19 cellular contexts compared by ENCODE assay signal in genomic region chr16:86370036-86370435, GRCh38.
A peak's percentile ranks its signal among the peaks of the same experiment; 100 is the strongest.
DNase-seq lines count a peak whose midpoint lies in the region; ATAC-seq, FAIRE-seq and TF ChIP-seq lines count a peak whose summit lies in the region.
"Had no signal": no experiment of that assay in that cellular context is flagged by ENCODE, and none has a peak within 500 bp of the region (broad histone marks: within the 10 kb centered on the region; RNA-seq: fewer than 3 reads in every experiment).

No MANE protein-coding gene starts in this region.

- no peak overlapping the region for H3K18ac ChIP-seq in IMR-90 (ENCODE audit: low read depth, low read length)

- TF ChIP-seq EP300 in SK-N-SH (IDR thresholded peaks at IDR 0.05; ENCODE audit: borderline replicate concordance in 1 of 2, low read depth in 1 of 2, low read length in 1 of 2) (no peak), K562 (IDR thresholded peaks at IDR 0.05; ENCODE audit: low read length) (no peak)

- POLR2A ChIA-PET in SK-N-SH (lab: Yijun Ruan, JAX), result interaction anchor here (1.0 kb wide), 1 partner anchor 151 kb away, joined by 3 read pairs; no protein-coding TSS in a partner anchor
- POLR2A ChIA-PET in IMR-90 (lab: Charles Lee; ENCODE audit: unreplicated experiment), result no interaction called here
- POLR2A ChIA-PET in K562 (lab: Yijun Ruan, JAX), result no interaction called here

- 0 out of 2 replicates have a peak overlapping the region, but pooled peaks have one; percentile 1 for H4K91ac ChIP-seq in IMR-90 (ENCODE audit: insufficient read depth, low read depth, low read length)

- peaks cover 11% of the 10 kb centered on the region for H3K9me1 ChIP-seq in IMR-90 (ENCODE audit: insufficient read depth, low read length)
- H3K9me1 ChIP-seq in K562 (ENCODE audit: control insufficient read depth, insufficient read depth, low read length), result no peaks in the 10 kb centered on the region

- H3K4ac ChIP-seq in IMR-90 (ENCODE audit: low read depth, low read length), result no peak overlapping the region

- H3K9me3 ChIP-seq in SK-N-SH (no peaks in the 10 kb centered on the region), IMR-90 (ENCODE audit: control insufficient read depth, insufficient read depth, low read length) (peaks cover 5% of the 10 kb centered on the region; the same call in 1 of the 2 replicates), K562 (replicated peaks; ENCODE audit: control insufficient read depth, insufficient read depth, low read depth, low read length) (no peaks in the 10 kb centered on the region; the same call in 1 of the 2 replicates), colonic mucosa (no peaks in the 10 kb centered on the region)
- H3K9me3 ChIP-seq: HAP-1 had no signal

- no peaks in the 10 kb centered on the region for H3K4me1 ChIP-seq in SK-N-SH (ENCODE audit: control insufficient read depth in 1 of 2, insufficient read depth in 2 of 2, low read depth in 1 of 2, low read length in 1 of 2)
- peaks cover 16% of the 10 kb centered on the region for H3K4me1 ChIP-seq in IMR-90 (ENCODE audit: control insufficient read depth, insufficient read depth, low read length)
- H3K4me1 ChIP-seq in K562 (replicated peaks in 1 of 2; ENCODE audit: control insufficient read depth in 2 of 2, insufficient read depth in 2 of 2, low read length in 2 of 2), result no peaks in the 10 kb centered on the region; a peak in 1 of 5 replicates
- no peaks in the 10 kb centered on the region for H3K4me1 ChIP-seq in colonic mucosa

- H4K20me1 ChIP-seq in SK-N-SH (ENCODE audit: insufficient read depth) (no peaks in the 10 kb centered on the region), IMR-90 (ENCODE audit: insufficient read depth, low read length) (no peaks in the 10 kb centered on the region), K562 (replicated peaks; ENCODE audit: control insufficient read depth, insufficient read depth, low read length) (no peaks in the 10 kb centered on the region; the same call in 1 of the 2 replicates)

- no peak overlapping the region for H3K4me2 ChIP-seq in SK-N-SH
- H3K4me2 ChIP-seq in IMR-90 (ENCODE audit: low read depth, low read length), result no peak overlapping the region
- H3K4me2 ChIP-seq in K562 (ENCODE audit: insufficient read depth, low read length), result no peak overlapping the region
- H3K4me2 ChIP-seq: GM23338 had no signal

- no peak overlapping the region for H3K4me3 ChIP-seq in SK-N-SH (ENCODE audit: low read depth in 2 of 2, low read length in 1 of 2)
- H3K4me3 ChIP-seq in IMR-90 (ENCODE audit: insufficient read depth, low read depth, low read length), result no peak overlapping the region
- H3K4me3 ChIP-seq in K562, result no peak overlapping the region
- H3K4me3 ChIP-seq in colonic mucosa, result no peak overlapping the region
- H3K4me3 ChIP-seq: GM23338, HAP-1 had no signal

- no peak for DNase-seq in SK-N-SH
- no peak for DNase-seq in IMR-90
- DNase-seq in K562 (ENCODE audit: extremely low read depth in 1 of 4, low spot score in 3 of 4), result no peak
- no peak for DNase-seq in colonic mucosa
- DNase-seq in NCI-H1048 (lab: John Stamatoyannopoulos, UW), result no peak
- DNase-seq: C1 segment of cervical spinal cord; Calu3; CD4-positive, alpha-beta memory T cell; COR-L47; DMS53; DMS79 treated with DMSO at 0.1 percent for 48 hours; GF-D8; HFFc6 had no signal

- H4K5ac ChIP-seq in IMR-90 (ENCODE audit: low read depth, low read length), result no peak overlapping the region

- H2AFZ ChIP-seq in SK-N-SH (ENCODE audit: low read depth) (no peak overlapping the region), IMR-90 (replicated peaks; ENCODE audit: low read length, poor library complexity) (no peak overlapping the region), K562 (ENCODE audit: low read depth, low read length) (no peak overlapping the region)
- H2AFZ ChIP-seq: GM23338 had no signal

- H3K79me2 ChIP-seq in SK-N-SH (ENCODE audit: insufficient read depth) (no peaks in the 10 kb centered on the region), K562 (ENCODE audit: control insufficient read depth, insufficient read depth, low read length) (no peaks in the 10 kb centered on the region)

- peaks cover 0 to 6% of the 10 kb centered on the region in 2 experiments; a peak in 2 of 4 replicates for H3K79me1 ChIP-seq in IMR-90 (ENCODE audit: low read depth in 1 of 2, low read length in 2 of 2)

- 57% methylated on average over 6 of the region's 6 CpGs for WGBS in SK-N-SH (ENCODE audit: low lambda C conversion rate)
- WGBS in IMR-90 (ENCODE audit: extremely low coverage in 2 of 2, insufficient read length in 1 of 2), 2 experiments, result no CpG with 5 or more reads among the region's 6 CpGs
- 1% methylated on average over 6 of the region's 6 CpGs for WGBS in K562 (ENCODE audit: insufficient coverage, low coverage, missing lambda C conversion rate)

- no peak overlapping the region for H4K8ac ChIP-seq in IMR-90 (ENCODE audit: low read depth in 2 of 2, low read length in 2 of 2)

- TF ChIP-seq RAD21 in SK-N-SH (IDR thresholded peaks at IDR 0.05; ENCODE audit: low read length) (no peak), IMR-90 (IDR thresholded peaks at IDR 0.05; ENCODE audit: low read length) (no peak), K562 (CRISPR knock-in tag; conservative IDR thresholded peaks at IDR 0.05 in 1 of 2, IDR thresholded peaks at IDR 0.05 in 1 of 2) (no peak)

- H3K27me3 ChIP-seq in SK-N-SH (ENCODE audit: insufficient read depth), result 0 out of 2 replicates have a peak, but pooled peaks cover 4% of the 10 kb centered on the region
- no peaks in the 10 kb centered on the region for H3K27me3 ChIP-seq in IMR-90 (ENCODE audit: control insufficient read depth, insufficient read depth, low read length)
- H3K27me3 ChIP-seq in K562 (ENCODE audit: control insufficient read depth in 2 of 2, insufficient read depth in 2 of 2, low read length in 2 of 2), result peaks cover 13 to 55% of the 10 kb centered on the region in 2 experiments; a peak in 4 of 5 replicates
- no peaks in the 10 kb centered on the region for H3K27me3 ChIP-seq in colonic mucosa

- H2BK120ac ChIP-seq in IMR-90 (ENCODE audit: low read depth, low read length), result peak overlapping the region; percentile 2; the same call in 1 of the 2 replicates

- 0 out of 2 replicates have a peak overlapping the region, but pooled peaks have one; percentile 13 for H2BK20ac ChIP-seq in IMR-90 (ENCODE audit: low read depth, low read length)

- ATAC-seq in SK-N-SH treated with all-trans-retinoic acid at 6 μM for 48 hours (no peak), IMR-90 (ENCODE audit: low read depth) (no peak), K562 (no peak)
- ATAC-seq: GM23338 had no signal

- no peak overlapping the region for H3K56ac ChIP-seq in IMR-90 (ENCODE audit: extremely low read depth, insufficient read depth, low read length)

- TF ChIP-seq POLR2A in IMR-90 (IDR thresholded peaks at IDR 0.05; ENCODE audit: low read depth, low read length), result no peak
- no peak for TF ChIP-seq POLR2A in K562 (conservative IDR thresholded peaks at IDR 0.05)

- no TSS peak for BruUV-seq in IMR-90 (replicated peaks; lab: Mats Ljungman, UMichigan)
- BruUV-seq in K562 (replicated peaks; lab: Mats Ljungman, UMichigan), result no TSS peak

- no peak overlapping the region for H3K23ac ChIP-seq in IMR-90 (ENCODE audit: low read depth, low read length)

- H2BK5ac ChIP-seq in IMR-90 (ENCODE audit: low read depth, low read length, poor library complexity, severe bottlenecking), result no peak overlapping the region

- no peak for TF ChIP-seq CTCF in SK-N-SH (IDR thresholded peaks at IDR 0.05)
- TF ChIP-seq CTCF in IMR-90 (conservative IDR thresholded peaks at IDR 0.05; ENCODE audit: low read depth, low read length), result no peak
- TF ChIP-seq CTCF in K562 (IDR thresholded peaks at IDR 0.05 in 2 of 3, conservative IDR thresholded peaks at IDR 0.05 in 1 of 3; ENCODE audit: insufficient read depth in 2 of 3, low read depth in 1 of 3, low read length in 3 of 3), result no peak
- no peak for TF ChIP-seq CTCF in colonic mucosa (IDR thresholded peaks at IDR 0.05)

- dilution Hi-C loops in IMR-90 (cut with HindIII; ENCODE audit: low sequenced_read_pairs, unreplicated experiment), result no loop called here

- no peak overlapping the region for H2AK9ac ChIP-seq in IMR-90 (replicated peaks; ENCODE audit: low read depth, low read length, poor library complexity)

- in situ Hi-C loops in IMR-90 (cut with MboI; ENCODE audit: low sequenced_read_pairs), result no loop called here
- in situ Hi-C loops in K562 (cut with MboI), result no loop called here

- H3K27ac ChIP-seq in SK-N-SH (ENCODE audit: low read depth in 2 of 2, low read length in 1 of 2) (no peak overlapping the region), IMR-90 (ENCODE audit: insufficient read depth, low read length) (no peak overlapping the region), K562 (ENCODE audit: extremely low read depth, low read depth, low read length) (no peak overlapping the region), colonic mucosa (no peak overlapping the region)

- H3K36me3 ChIP-seq in SK-N-SH (replicated peaks in 1 of 2; ENCODE audit: control insufficient read depth in 1 of 2, insufficient read depth in 2 of 2, low read length in 1 of 2), result no peaks in the 10 kb centered on the region
- H3K36me3 ChIP-seq in IMR-90 (ENCODE audit: control insufficient read depth, insufficient read depth, low read length), result no peaks in the 10 kb centered on the region
- H3K36me3 ChIP-seq in K562 (ENCODE audit: control insufficient read depth, insufficient read depth, low read length), result no peaks in the 10 kb centered on the region
- H3K36me3 ChIP-seq in colonic mucosa, result no peaks in the 10 kb centered on the region
- H3K36me3 ChIP-seq: HAP-1 had no signal

- no peak for FAIRE-seq in K562 (lab: Jason Lieb, UNC)
- FAIRE-seq: GM12891, GM18507, H54 had no signal

- no peak overlapping the region for H3K9ac ChIP-seq in SK-N-SH
- H3K9ac ChIP-seq in IMR-90 (ENCODE audit: low read depth, low read length), result no peak overlapping the region
- H3K9ac ChIP-seq in K562 (ENCODE audit: insufficient read depth in 1 of 2, low read depth in 2 of 2, low read length in 2 of 2), result no peak overlapping the region
- no peak overlapping the region for H3K9ac ChIP-seq in colonic mucosa (ENCODE audit: low read depth in 2 of 2, low read length in 2 of 2)

- no peak overlapping the region for H3K14ac ChIP-seq in IMR-90 (replicated peaks; ENCODE audit: low read depth, low read length)

- peak overlapping the region; percentile 45; the same call in 1 of the 3 replicates for H2BK15ac ChIP-seq in IMR-90 (ENCODE audit: low read depth, low read length)

- intact Hi-C loops in IMR-90 (cut with micrococcal nuclease), result no loop called here
- intact Hi-C loops in K562 (cut with micrococcal nuclease), result no loop called here
- intact Hi-C loops in colonic mucosa (cut with DNase I), result no loop called here

- no peaks in the 10 kb centered on the region for H3F3A ChIP-seq in SK-N-SH (replicated peaks; ENCODE audit: insufficient read depth)

- no peaks in the 10 kb centered on the region for H3K9me2 ChIP-seq in SK-N-SH

- CTCF ChIA-PET in SK-N-SH (lab: Yijun Ruan, JAX), result no interaction called here
- CTCF ChIA-PET in IMR-90 (lab: Yijun Ruan, JAX), result interaction anchor here (1.4 kb wide), 1 partner anchor 117 kb away, joined by 7 read pairs; no protein-coding TSS in a partner anchor
- CTCF ChIA-PET in K562 (lab: Yijun Ruan, JAX; ENCODE audit: low intra/inter-chr PET ratio), result no interaction called here

- H2AK5ac ChIP-seq in IMR-90 (ENCODE audit: low read depth, low read length), result peak overlapping the region; percentile 56; the same call in 1 of the 2 replicates

TF ChIP-seq in IMR-90, 13 proteins besides CTCF, POLR2A, EP300 and RAD21 (continues in another document):
- TF ChIP-seq RCOR1 (IDR thresholded peaks at IDR 0.05; ENCODE audit: insufficient replicate concordance, low read length), result no peak

TF ChIP-seq in K562, 482 proteins besides CTCF, POLR2A, EP300 and RAD21 (continues in another document):
- TF ChIP-seq NFIC (IDR thresholded peaks at IDR 0.05), result peak; percentile 91

Comparison
In these comparisons a context has a peak if more than half of its experiments do, and no peak if none do; other contexts are left out.
1. Of the 27 proteins assayed by ChIP-seq in both K562 and SK-N-SH: peak only in K562: none; only in SK-N-SH: none; in both: NFIC; in neither: 26.